ENCODE assay signal across 10 cellular contexts in genomic region chr21:45366931-45367401, GRCh38. TPM values are rescaled to one million over a fixed set of nuclear protein-coding genes. Genes with fewer than 3 reads are reported as not detected.
A peak's percentile ranks its signal among the peaks of the same experiment; 100 is the strongest.
DNase-seq lines count a peak whose midpoint lies in the region; ATAC-seq and TF ChIP-seq lines count a peak whose summit lies in the region.
"Had no signal": no experiment of that assay in that cellular context is flagged by ENCODE, and none has a peak within 500 bp of the region (broad histone marks: within the 10 kb centered on the region; RNA-seq: fewer than 3 reads in every experiment).

No MANE protein-coding gene starts in this region.

- peak overlapping the region; percentile 13 for H3K27ac ChIP-seq in rectal smooth muscle tissue (ENCODE audit: low read depth, low read length)

- in situ Hi-C loops in Caki2 (cut with HindIII; ENCODE audit: low pct_unique_long_range_greater_than_20kb, low sequenced_read_pairs): no loop called here

- H3K9ac ChIP-seq in rectal smooth muscle tissue (ENCODE audit: low read length): no peak overlapping the region

- ATAC-seq in SK-N-SH treated with all-trans-retinoic acid at 6 μM for 48 hours: peak; percentile 72
- no peak for ATAC-seq in Right ventricle myocardium superior (ENCODE audit: poor library complexity)
- ATAC-seq in GM21528 (IDR thresholded peaks at IDR 0.05; ENCODE audit: low FRiP score, unreplicated experiment): no peak
- ATAC-seq: T-cell had no signal

- intact Hi-C loops in Right ventricle myocardium superior (cut with DNase I): no loop called here

- H3K4me3 ChIP-seq in rectal smooth muscle tissue (ENCODE audit: low read length): no peak overlapping the region

- peaks cover 10% of the 10 kb centered on the region for H3K4me1 ChIP-seq in rectal smooth muscle tissue (ENCODE audit: control insufficient read depth, insufficient read depth, low read length)

- no peaks in the 10 kb centered on the region for H3K27me3 ChIP-seq in rectal smooth muscle tissue (ENCODE audit: control insufficient read depth, insufficient read depth, low read length)

- DNase-seq in Caki2 (ENCODE audit: low read depth) (peak; percentile 98), Right ventricle myocardium superior (peak; percentile 74), GF-D8 (lab: John Stamatoyannopoulos, UW) (no peak)
- no peak for DNase-seq in effector CD4-positive, alpha-beta T cell
- DNase-seq in stimulated activated CD4-positive, alpha-beta T cell treated with anti-CD3 and anti-CD28 coated beads, Interleukin-4, amount 100 ng/mL, for 1 hour: no peak
- DNase-seq: activated naive CD4-positive, alpha-beta T cell treated with anti-CD3 and anti-CD28 coated beads, Interleukin-2, amount 10 ng/mL, durations not matched to agents 7 days and 5 days; T-cell had no signal

- H3K36me3 ChIP-seq in rectal smooth muscle tissue (ENCODE audit: control insufficient read depth, insufficient read depth, low read length): no peaks in the 10 kb centered on the region

TF ChIP-seq in SK-N-SH treated with all-trans-retinoic acid at 6 μM for 48 hours, 23 proteins besides CTCF, POLR2A, EP300 and RAD21:
- no peak for TF ChIP-seq ISL1 (CRISPR knock-in tag; IDR thresholded peaks at IDR 0.05)
- no peak for TF ChIP-seq TOX (CRISPR knock-in tag; IDR thresholded peaks at IDR 0.05; ENCODE audit: borderline replicate concordance)
- TF ChIP-seq ARNTL (CRISPR knock-in tag; IDR thresholded peaks at IDR 0.05; ENCODE audit: borderline replicate concordance, low read depth): no peak
- no peak for TF ChIP-seq ESRRG (CRISPR knock-in tag; IDR thresholded peaks at IDR 0.05)
- TF ChIP-seq CREB5 (CRISPR knock-in tag; IDR thresholded peaks at IDR 0.05; ENCODE audit: low read depth): no peak
- TF ChIP-seq TCF4 (CRISPR knock-in tag; IDR thresholded peaks at IDR 0.05; ENCODE audit: borderline replicate concordance): no peak
- no peak for TF ChIP-seq TSHZ2 (CRISPR knock-in tag; IDR thresholded peaks at IDR 0.05)
- no peak for TF ChIP-seq ZNF70 (CRISPR knock-in tag; IDR thresholded peaks at IDR 0.05)
- TF ChIP-seq ZNF565 (CRISPR knock-in tag; conservative IDR thresholded peaks at IDR 0.05; ENCODE audit: low read depth): no peak
- TF ChIP-seq POU6F1 (CRISPR knock-in tag; IDR thresholded peaks at IDR 0.05; ENCODE audit: borderline replicate concordance, low read depth): no peak
- no peak for TF ChIP-seq BACH2 (CRISPR knock-in tag; IDR thresholded peaks at IDR 0.05; ENCODE audit: borderline replicate concordance)
- no peak for TF ChIP-seq CSDC2 (CRISPR knock-in tag; IDR thresholded peaks at IDR 0.05)
- TF ChIP-seq SNAI2 (CRISPR knock-in tag; IDR thresholded peaks at IDR 0.05): no peak
- TF ChIP-seq ZFP30 (CRISPR knock-in tag; IDR thresholded peaks at IDR 0.05): no peak
- no peak for TF ChIP-seq PPARA (CRISPR knock-in tag; IDR thresholded peaks at IDR 0.05; ENCODE audit: borderline replicate concordance)
- no peak for TF ChIP-seq CSRNP3 (CRISPR knock-in tag; IDR thresholded peaks at IDR 0.05)
- no peak for TF ChIP-seq PATZ1 (CRISPR knock-in tag; IDR thresholded peaks at IDR 0.05; ENCODE audit: borderline replicate concordance)
- TF ChIP-seq ZNF8 (CRISPR knock-in tag; IDR thresholded peaks at IDR 0.05): no peak
- TF ChIP-seq RARB (CRISPR knock-in tag; IDR thresholded peaks at IDR 0.05): no peak

RNA-seq across cellular contexts. Expression of gene COL18A1, which starts 38.0 kb away (rescaled TPM):
- total RNA-seq in Caki2 (2014; rRNA removed; shearing (Covaris generic); ENCODE audit: low replicate concordance): 809 and 838 TPM in 2 replicates
- total RNA-seq in Right ventricle myocardium superior: 44.2 TPM

Comparison
In these comparisons a context has a peak if more than half of its experiments do, and no peak if none do; other contexts are left out.
1. DNase-seq: peak in Caki2 (single experiment) and Right ventricle myocardium superior (single experiment); none in GF-D8 (single experiment), effector CD4-positive, alpha-beta T cell (single experiment) and stimulated activated CD4-positive, alpha-beta T cell treated with anti-CD3 and anti-CD28 coated beads, Interleukin-4, amount 100 ng/mL, for 1 hour (single experiment).
2. RNA of gene COL18A1, which starts 38.0 kb away (total RNA-seq): 809 to 838 TPM in Caki2; 44.2 TPM in Right ventricle myocardium superior (single experiment); every median in the first group is over 10 times any median in the second.